In genomic region chr10:71749396-71749795, GRCh38 we compare ENCODE assay signal across 12 cellular contexts. TPM values are rescaled to one million over a fixed set of nuclear protein-coding genes. Genes with fewer than 3 reads are reported as not detected.
DNase-seq lines count a peak whose midpoint lies in the region; ATAC-seq and TF ChIP-seq lines count a peak whose summit lies in the region.
"Had no signal": no experiment of that assay in that cellular context is flagged by ENCODE, and none has a peak within 500 bp of the region (broad histone marks: within the 10 kb centered on the region; RNA-seq: fewer than 3 reads in every experiment).

No MANE protein-coding gene starts in this region.

- no peaks in the 10 kb centered on the region for H3K36me3 ChIP-seq in Loucy (ENCODE audit: insufficient read depth, low read length)
- no peaks in the 10 kb centered on the region for H3K36me3 ChIP-seq in right lobe of liver
- peaks cover 22 to 28% of the 10 kb centered on the region in 2 donors for H3K36me3 ChIP-seq in stomach smooth muscle (ENCODE audit: control insufficient read depth in 2 of 2, insufficient read depth in 2 of 2, low read length in 2 of 2)
- H3K36me3 ChIP-seq: brain microvascular endothelial cell had no signal

- no peaks in the 10 kb centered on the region for H3K79me2 ChIP-seq in Loucy (ENCODE audit: insufficient read depth, low read length)

- H4K20me1 ChIP-seq in Loucy (ENCODE audit: insufficient read depth, low read length, poor library complexity, severe bottlenecking) = no peaks in the 10 kb centered on the region

- TF ChIP-seq CTCF in Loucy (conservative IDR thresholded peaks at IDR 0.05; ENCODE audit: low read length) (no peak), right lobe of liver (IDR thresholded peaks at IDR 0.05) (no peak)

- TF ChIP-seq POLR2A in right lobe of liver (IDR thresholded peaks at IDR 0.05) = no peak

- H3K9me3 ChIP-seq in Loucy (ENCODE audit: insufficient read depth, low read depth, low read length) (no peaks in the 10 kb centered on the region), right lobe of liver (no peaks in the 10 kb centered on the region), stomach smooth muscle (ENCODE audit: control insufficient read depth in 2 of 2, low read length in 2 of 2) (no peaks in the 10 kb centered on the region)

- peak overlapping the region; percentile 60 for H3K4me3 ChIP-seq in Loucy (ENCODE audit: low read length, poor library complexity, severe bottlenecking)
- H3K4me3 ChIP-seq in right lobe of liver = no peak overlapping the region
- H3K4me3 ChIP-seq in stomach smooth muscle (ENCODE audit: low read length in 2 of 2) = no peak overlapping the region

- no peak overlapping the region for H2AFZ ChIP-seq in Loucy (ENCODE audit: low read length)

- H3K4me1 ChIP-seq in Loucy (ENCODE audit: insufficient read depth, low read length, poor library complexity, severe bottlenecking) (peaks cover 85% of the 10 kb centered on the region), right lobe of liver (peaks cover 0 to 29% (median 2%) of the 10 kb centered on the region in 4 donors), stomach smooth muscle (ENCODE audit: control insufficient read depth, insufficient read depth, low read length) (peaks cover 36% of the 10 kb centered on the region)
- H3K4me1 ChIP-seq: foreskin keratinocyte had no signal

- H3K36me3 Mint-ChIP-seq in activated naive CD8-positive, alpha-beta T cell = peaks cover 15% of the 10 kb centered on the region

- H3K4me3 Mint-ChIP-seq in activated naive CD8-positive, alpha-beta T cell = peak overlapping the region; percentile 79

- H3K9me3 Mint-ChIP-seq in activated naive CD8-positive, alpha-beta T cell (ENCODE audit: low read depth) = no peaks in the 10 kb centered on the region

- 70% methylated on average over 2 of the region's 4 CpGs for WGBS in right lobe of liver (ENCODE audit: insufficient coverage, low coverage, low lambda C conversion rate, missing lambda C conversion rate)

- H3K27ac Mint-ChIP-seq in activated naive CD8-positive, alpha-beta T cell = peak overlapping the region; percentile 98

- peak overlapping the region; percentile 71 for H3K9ac ChIP-seq in Loucy (ENCODE audit: low read depth, low read length, poor library complexity, severe bottlenecking)
- H3K9ac ChIP-seq in stomach smooth muscle (ENCODE audit: low read length in 2 of 2) = no peak overlapping the region

- H3K27ac ChIP-seq in right lobe of liver = peak overlapping the region; percentile 53 to 72 (median 55)
- peak overlapping the region; percentile 41 for H3K27ac ChIP-seq in stomach smooth muscle (ENCODE audit: low read length)
- H3K27ac ChIP-seq: brain microvascular endothelial cell, foreskin keratinocyte had no signal

- no peak for ATAC-seq in right lobe of liver

- DNase-seq in right lobe of liver (no peak), C1 segment of cervical spinal cord (lab: John Stamatoyannopoulos, UW) (no peak), nucleus accumbens (lab: John Stamatoyannopoulos, UW) (no peak), UCSD-AML1 (lab: John Stamatoyannopoulos, UW; ENCODE audit: unreplicated experiment) (no peak)
- DNase-seq: brain microvascular endothelial cell, foreskin keratinocyte, mesendoderm, NCI-H1048 had no signal

- H3K9me2 ChIP-seq in Loucy (replicated peaks; ENCODE audit: low read depth, low read length) = no peaks in the 10 kb centered on the region

- H3K27me3 ChIP-seq in Loucy (ENCODE audit: insufficient read depth, low read length, poor library complexity, severe bottlenecking) = no peaks in the 10 kb centered on the region
- no peaks in the 10 kb centered on the region for H3K27me3 ChIP-seq in right lobe of liver
- H3K27me3 ChIP-seq in stomach smooth muscle (ENCODE audit: control insufficient read depth in 1 of 2, insufficient read depth in 2 of 2, low read length in 2 of 2) = no peaks in the 10 kb centered on the region
- H3K27me3 ChIP-seq: brain microvascular endothelial cell, foreskin keratinocyte had no signal

- H3K4me2 ChIP-seq in Loucy (ENCODE audit: low read depth, low read length, poor library complexity, severe bottlenecking) = peak overlapping the region; percentile 86

- no peaks in the 10 kb centered on the region for H3K27me3 Mint-ChIP-seq in activated naive CD8-positive, alpha-beta T cell

- intact Hi-C loops in right lobe of liver (cut with DNase I) = no loop called here

- peaks cover 9% of the 10 kb centered on the region for H3F3A ChIP-seq in Loucy (ENCODE audit: low read depth)

- peaks cover 97% of the 10 kb centered on the region for H3K4me1 Mint-ChIP-seq in activated naive CD8-positive, alpha-beta T cell (ENCODE audit: low read depth)

RNA-seq across cellular contexts. Expression of gene VSIR, which starts 23.9 kb away (rescaled TPM):
- 10 to 100 TPM in 3 of 6 experiments, 1 to 10 TPM in 3; 6.1 to 17.1 (median 10.1) TPM for total RNA-seq in right lobe of liver
- total RNA-seq: H1 had no signal

RNA-seq across cellular contexts. Expression of gene C10orf105, which starts 29.8 kb away (rescaled TPM):
- total RNA-seq in right lobe of liver = under 1 TPM in 1 of 6 experiments, not detected in 5; 0.05 TPM
- total RNA-seq: foreskin keratinocyte had no signal
